Comparison of ENCODE assay signal across 8 cellular contexts in the genomic region with DNA sequence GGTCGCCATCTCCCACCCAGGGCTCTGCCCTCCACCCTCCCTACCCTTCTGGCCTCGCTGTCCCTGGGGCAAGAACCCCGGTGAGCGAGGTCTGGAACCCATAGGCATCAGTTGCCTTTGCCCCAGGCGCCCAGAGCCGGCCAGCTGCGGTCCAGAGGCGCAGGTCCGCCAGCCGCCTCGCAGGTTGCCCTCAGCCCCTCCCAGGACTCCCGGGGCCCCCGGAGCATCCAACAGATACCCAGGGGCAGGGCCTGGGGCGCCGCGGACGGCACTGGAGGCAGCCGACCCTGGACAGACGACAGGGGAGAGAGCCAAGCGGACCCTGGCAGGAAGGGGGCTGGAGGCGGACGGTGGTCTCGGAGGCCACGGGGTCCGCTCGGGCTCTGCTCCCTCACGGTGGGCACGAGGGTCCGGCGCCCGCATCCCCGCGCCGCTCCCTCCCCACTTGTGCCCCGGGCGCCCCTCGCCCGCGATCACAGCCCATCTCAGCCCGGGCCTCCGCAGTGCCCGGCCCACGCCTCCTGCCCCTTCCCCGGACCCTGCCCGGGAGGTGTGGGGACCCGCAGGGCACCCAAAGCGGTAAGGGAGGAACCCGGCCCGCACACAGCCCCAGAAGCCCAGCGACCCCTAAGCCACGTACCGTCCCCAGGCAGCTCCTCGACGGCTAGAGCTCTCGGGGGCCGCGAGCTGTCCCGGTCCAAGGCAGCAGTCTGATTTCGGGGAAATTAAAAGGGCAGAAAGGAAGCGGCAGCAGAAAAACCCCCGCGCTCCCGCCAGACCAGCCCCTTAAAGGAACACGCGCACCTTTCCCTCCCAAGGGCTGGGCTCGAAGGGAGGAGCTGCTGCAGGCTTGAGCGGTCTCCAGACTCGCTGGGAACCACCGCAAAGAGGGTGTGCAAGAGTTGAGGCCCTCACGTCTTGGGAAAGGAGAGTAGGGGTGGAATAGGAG. TPM values are rescaled to one million over a fixed set of nuclear protein-coding genes. Genes with fewer than 3 reads are reported as not detected.
DNase-seq lines count a peak whose midpoint lies in the region; ATAC-seq, FAIRE-seq and TF ChIP-seq lines count a peak whose summit lies in the region.

A gene with protein sequence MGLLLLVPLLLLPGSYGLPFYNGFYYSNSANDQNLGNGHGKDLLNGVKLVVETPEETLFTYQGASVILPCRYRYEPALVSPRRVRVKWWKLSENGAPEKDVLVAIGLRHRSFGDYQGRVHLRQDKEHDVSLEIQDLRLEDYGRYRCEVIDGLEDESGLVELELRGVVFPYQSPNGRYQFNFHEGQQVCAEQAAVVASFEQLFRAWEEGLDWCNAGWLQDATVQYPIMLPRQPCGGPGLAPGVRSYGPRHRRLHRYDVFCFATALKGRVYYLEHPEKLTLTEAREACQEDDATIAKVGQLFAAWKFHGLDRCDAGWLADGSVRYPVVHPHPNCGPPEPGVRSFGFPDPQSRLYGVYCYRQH (minus strand): TSS at position 726 of the 949 bp plus-strand sequence. CDS start 8,246 bp downstream, outside the sequence.

- TF ChIP-seq CTCF in A549 (IDR thresholded peaks at IDR 0.05), result no peak
- TF ChIP-seq CTCF in OCI-LY3 (IDR thresholded peaks at IDR 0.05; ENCODE audit: low read depth, low read length), result no peak

- ATAC-seq in A549 (peak; percentile 45 to 68), GM19438 (IDR thresholded peaks at IDR 0.05; ENCODE audit: low read depth, unreplicated experiment) (peak; percentile 17)

- H3K4me1 Mint-ChIP-seq in activated T-helper 1 cell treated with anti-CD3 and anti-CD28 coated beads, Interleukin-12 subunit alpha, Interleukin-12 subunit beta, Interleukin-2, Interleukin-4 antibody, amounts not matched to agents 30 ng/mL and 10 ng/mL and 1 ng/mL, durations not matched to agents 14 hours and 24 hours and 36 hours (ENCODE audit: low read depth), result peaks cover 35% of the 10 kb centered on the region

- peak within 1 kb of the TSS; percentile 71 for H3K9ac ChIP-seq in OCI-LY3 (ENCODE audit: low read length)
- H3K9ac ChIP-seq in rectal smooth muscle tissue (ENCODE audit: low read length), result no peak within 1 kb of the TSS

- peak within 1 kb of the TSS; percentile 17 to 80; a peak in 5 of 6 replicates for H3K27ac ChIP-seq in A549
- H3K27ac ChIP-seq in OCI-LY3 (ENCODE audit: low read length), result no peak within 1 kb of the TSS
- H3K27ac ChIP-seq in rectal smooth muscle tissue (ENCODE audit: low read depth, low read length), result no peak within 1 kb of the TSS

- no peaks in the 10 kb centered on the region for H3K79me2 ChIP-seq in OCI-LY3 (ENCODE audit: low read length)

- POLR2A ChIA-PET in A549 (lab: Yijun Ruan, JAX), result interaction anchor here (0.5 to 0.9 kb wide), 3 partner anchors 10 to 237 kb away, joined by 3 to 5 read pairs (median 3); no protein-coding TSS in a partner anchor

- no peak for TF ChIP-seq EP300 in A549 (IDR thresholded peaks at IDR 0.05)

- H3K27me3 Mint-ChIP-seq in activated T-helper 1 cell treated with anti-CD3 and anti-CD28 coated beads, Interleukin-12 subunit alpha, Interleukin-12 subunit beta, Interleukin-2, Interleukin-4 antibody, amounts not matched to agents 30 ng/mL and 10 ng/mL and 1 ng/mL, durations not matched to agents 14 hours and 24 hours and 36 hours (ENCODE audit: insufficient read depth), result no peaks in the 10 kb centered on the region

- peaks cover 1% of the 10 kb centered on the region for H3K36me3 Mint-ChIP-seq in activated T-helper 1 cell treated with anti-CD3 and anti-CD28 coated beads, Interleukin-12 subunit alpha, Interleukin-12 subunit beta, Interleukin-2, Interleukin-4 antibody, amounts not matched to agents 30 ng/mL and 10 ng/mL and 1 ng/mL, durations not matched to agents 14 hours and 24 hours and 36 hours (ENCODE audit: low read depth)

- peak; percentile 60 to 90 for DNase-seq in A549 (ENCODE audit: low read depth in 1 of 2, low spot score in 1 of 2)
- DNase-seq in activated T-helper 1 cell treated with anti-CD3 and anti-CD28 coated beads, Interleukin-12 subunit alpha, Interleukin-12 subunit beta, Interleukin-2, Interleukin-4 antibody, amounts not matched to agents 30 ng/mL and 10 ng/mL and 1 ng/mL, durations not matched to agents 14 hours and 24 hours and 36 hours (ENCODE audit: low spot score), result peak; percentile 61
- DNase-seq in glomerular visceral epithelial cell (ENCODE audit: extremely low spot score), result peak; percentile 74
- no peak for DNase-seq in foreskin melanocyte
- no peak for DNase-seq in NCI-H1092 treated with DMSO at 0.1 percent for 48 hours (lab: John Stamatoyannopoulos, UW)

- H3K4me2 ChIP-seq in A549 (peak within 1 kb of the TSS; percentile 96), OCI-LY3 (ENCODE audit: low read length) (peak within 1 kb of the TSS; percentile 88)

- no peak for TF ChIP-seq RAD21 in A549 (conservative IDR thresholded peaks at IDR 0.05 in 1 of 2, IDR thresholded peaks at IDR 0.05 in 1 of 2)

- H4K20me1 ChIP-seq in OCI-LY3 (ENCODE audit: insufficient read depth, low read length), result no peaks in the 10 kb centered on the region

- CTCF ChIA-PET in A549 (lab: Yijun Ruan, JAX), result interaction anchor here (0.6 to 32.8 kb wide), 24 partner anchors 10 to 405 kb away, joined by 3 to 851 read pairs (median 4); no protein-coding TSS in a partner anchor

- peak within 1 kb of the TSS; percentile 72 for H2AFZ ChIP-seq in OCI-LY3 (ENCODE audit: low read depth, low read length)

- no peak for FAIRE-seq in A549 (lab: Jason Lieb, UNC)

- 3% methylated on average over 45 of the region's 70 CpGs for WGBS in A549 (ENCODE audit: missing lambda C conversion rate)

- peak within 1 kb of the TSS; percentile 87 for H3K27ac Mint-ChIP-seq in activated T-helper 1 cell treated with anti-CD3 and anti-CD28 coated beads, Interleukin-12 subunit alpha, Interleukin-12 subunit beta, Interleukin-2, Interleukin-4 antibody, amounts not matched to agents 30 ng/mL and 10 ng/mL and 1 ng/mL, durations not matched to agents 14 hours and 24 hours and 36 hours

- no peaks in the 10 kb centered on the region for H3K27me3 ChIP-seq in OCI-LY3 (ENCODE audit: low read depth, low read length)
- H3K27me3 ChIP-seq in rectal smooth muscle tissue (ENCODE audit: control insufficient read depth, insufficient read depth, low read length), result peaks cover 11% of the 10 kb centered on the region

- H3K36me3 ChIP-seq in OCI-LY3 (replicated peaks; ENCODE audit: low read depth, low read length) (no peaks in the 10 kb centered on the region), rectal smooth muscle tissue (ENCODE audit: control insufficient read depth, insufficient read depth, low read length) (no peaks in the 10 kb centered on the region)

- H3K4me1 ChIP-seq in A549, result peaks cover 19% of the 10 kb centered on the region
- peaks cover 14% of the 10 kb centered on the region for H3K4me1 ChIP-seq in OCI-LY3 (ENCODE audit: low read length)
- H3K4me1 ChIP-seq in rectal smooth muscle tissue (ENCODE audit: control insufficient read depth, insufficient read depth, low read length), result peaks cover 9% of the 10 kb centered on the region

- intact Hi-C loops in activated T-helper 1 cell treated with anti-CD3 and anti-CD28 coated beads, Interleukin-12 subunit alpha, Interleukin-12 subunit beta, Interleukin-2, Interleukin-4 antibody, amounts not matched to agents 30 ng/mL and 10 ng/mL and 1 ng/mL, durations not matched to agents 14 hours and 24 hours and 36 hours (cut with micrococcal nuclease), result loop anchor here (1.0 to 10.0 kb wide), 7 partner anchors 9 to 440 kb away; partner anchors contain the start of genes ABHD2, FANCI, MFGE8 and POLG

- H3K4me3 ChIP-seq in A549, result peak within 1 kb of the TSS; percentile 51
- peak within 1 kb of the TSS; percentile 87 for H3K4me3 ChIP-seq in OCI-LY3 (ENCODE audit: low read length)
- H3K4me3 ChIP-seq in rectal smooth muscle tissue (ENCODE audit: low read length), result peak within 1 kb of the TSS; percentile 58

- H3K9me3 Mint-ChIP-seq in activated T-helper 1 cell treated with anti-CD3 and anti-CD28 coated beads, Interleukin-12 subunit alpha, Interleukin-12 subunit beta, Interleukin-2, Interleukin-4 antibody, amounts not matched to agents 30 ng/mL and 10 ng/mL and 1 ng/mL, durations not matched to agents 14 hours and 24 hours and 36 hours, result no peaks in the 10 kb centered on the region

- H3K4me3 Mint-ChIP-seq in activated T-helper 1 cell treated with anti-CD3 and anti-CD28 coated beads, Interleukin-12 subunit alpha, Interleukin-12 subunit beta, Interleukin-2, Interleukin-4 antibody, amounts not matched to agents 30 ng/mL and 10 ng/mL and 1 ng/mL, durations not matched to agents 14 hours and 24 hours and 36 hours, result peak within 1 kb of the TSS; percentile 86

- no peaks in the 10 kb centered on the region for H3K9me3 ChIP-seq in A549
- H3K9me3 ChIP-seq in OCI-LY3 (ENCODE audit: insufficient read depth, low read length), result no peaks in the 10 kb centered on the region

- no peak for TF ChIP-seq POLR2A in A549 (IDR thresholded peaks at IDR 0.05; ENCODE audit: low read length)

TF ChIP-seq in A549, 52 proteins besides CTCF, POLR2A, EP300 and RAD21 (continues in another document):
- TF ChIP-seq ELK1 (IDR thresholded peaks at IDR 0.05; ENCODE audit: low read depth, low read length), result no peak
- no peak for TF ChIP-seq KDM1A (IDR thresholded peaks at IDR 0.05; ENCODE audit: low read depth)
- TF ChIP-seq ZNF302 (CRISPR knock-in tag; IDR thresholded peaks at IDR 0.05), result no peak
- TF ChIP-seq MAX (IDR thresholded peaks at IDR 0.05), result peak; percentile 78

RNA-seq across cellular contexts. Expression of the gene that starts here (rescaled TPM):
- polyA plus RNA-seq in A549 (2011; rRNA removed) (7.5 and 8.5 TPM in 2 replicates), A549 (2017; fragmentation: RNase III; extraction: RNeasy Plus Mini Kit Qiagen cat#74134 plus additional on column Dnase treatment) (39.7 to 54.3 TPM (median 45.3 TPM) in 3 replicates)
- polyA plus RNA-seq in A549 (2012; cell fraction: cytosol; rRNA removed), result 45.3 and 47.5 TPM in 2 replicates
- 188 and 231 TPM in 2 replicates for polyA plus RNA-seq in A549 (2012; cell fraction: nucleus; rRNA removed)
- 5.4 and 5.8 TPM in 2 replicates for polyA minus RNA-seq in A549 (2011; rRNA and poly(A)+ RNA removed)
- 83.4 and 85.8 TPM in 2 replicates for total RNA-seq in activated T-helper 1 cell treated with anti-CD3 and anti-CD28 coated beads, Interleukin-12 subunit alpha, Interleukin-12 subunit beta, Interleukin-2, Interleukin-4 antibody, amounts not matched to agents 30 ng/mL and 10 ng/mL and 1 ng/mL, durations not matched to agents 14 hours and 24 hours and 36 hours

Comparison
In these comparisons a context has a peak if more than half of its experiments do, and no peak if none do; other contexts are left out.
1. DNase-seq: peak in A549 (2 of 2), activated T-helper 1 cell treated with anti-CD3 and anti-CD28 coated beads, Interleukin-12 subunit alpha, Interleukin-12 subunit beta, Interleukin-2, Interleukin-4 antibody, amounts not matched to agents 30 ng/mL and 10 ng/mL and 1 ng/mL, durations not matched to agents 14 hours and 24 hours and 36 hours (single experiment) and glomerular visceral epithelial cell (single experiment); none in foreskin melanocyte (single experiment) and NCI-H1092 treated with DMSO at 0.1 percent for 48 hours (single experiment).
2. H3K27ac ChIP-seq: peak in A549 (2 of 2); none in OCI-LY3 (single experiment) and rectal smooth muscle tissue (single experiment).
3. Peak in every context shown above with its lines, with median percentiles within 50 percentile points of each other: H3K4me3 ChIP-seq.